32 cellular contexts compared by ENCODE assay signal in the genomic region with DNA sequence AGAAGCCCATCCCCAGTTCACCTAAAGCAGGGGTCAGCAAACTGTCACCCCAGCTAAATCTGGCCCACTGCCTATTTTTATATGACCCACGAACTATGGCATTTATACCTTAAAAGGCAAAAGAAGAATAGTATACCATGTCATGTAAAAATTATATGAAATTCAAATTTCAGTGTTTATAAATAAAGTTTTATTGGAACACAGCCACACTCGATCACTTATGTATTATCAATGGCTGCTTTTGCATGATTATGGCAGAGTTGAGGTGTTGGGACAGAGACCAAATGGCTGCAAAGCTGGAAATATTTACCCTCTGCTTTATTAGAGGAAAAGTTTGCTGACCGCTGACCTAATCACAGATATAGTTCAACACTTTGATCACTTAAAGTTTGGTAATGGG.
"Had no signal": no experiment of that assay in that cellular context is flagged by ENCODE, and none has a peak within 500 bp of the region (broad histone marks: within the 10 kb centered on the region; RNA-seq: fewer than 3 reads in every experiment).

No MANE protein-coding gene starts in this region.

- DNase-seq: activated effector memory CD4-positive, alpha-beta T cell treated with anti-CD3 and anti-CD28 coated beads, Interleukin-2, amount 50 U/mL, for 16 hours; activated effector memory CD4-positive, alpha-beta T cell treated with Interleukin-2 at 50 U/mL for 16 hours; activated gamma-delta T cell; activated gamma-delta T cell treated with Interleukin-2 at 50 U/mL for 16 hours; activated naive CD4-positive, alpha-beta T cell; activated naive CD4-positive, alpha-beta T cell treated with anti-CD3 and anti-CD28 coated beads for 36 hours; activated naive CD4-positive, alpha-beta T cell treated with anti-CD3 and anti-CD28 coated beads, Interleukin-2, amount 10 ng/mL, durations not matched to agents 7 days and 5 days; activated naive CD4-positive, alpha-beta T cell treated with anti-CD3 and anti-CD28 coated beads, Interleukin-2, amount 50 U/mL, for 16 hours; activated naive CD4-positive, alpha-beta T cell treated with Interleukin-2 at 50 U/mL for 16 hours; activated naive CD8-positive, alpha-beta T cell treated with anti-CD3 and anti-CD28 coated beads for 36 hours; activated naive CD8-positive, alpha-beta T cell treated with anti-CD3 and anti-CD28 coated beads, Interleukin-2, amount 10 ng/mL, durations not matched to agents 7 days and 5 days; activated naive CD8-positive, alpha-beta T cell treated with anti-CD3 and anti-CD28 coated beads, Interleukin-2, amount 50 U/mL, for 24 hours; activated T-cell treated with anti-CD3 and anti-CD28 coated beads, Interleukin-2, amount 50 U/mL, for 4 hours; activated T-cell treated with anti-CD3 and anti-CD28 coated beads, Interleukin-2, amount 50 U/mL, for 48 hours; activated T-cell treated with anti-CD3 and anti-CD28 coated beads, Interleukin-2, amount 50 U/mL, for 72 hours; adrenal gland; amniotic stem cell; amygdala; anterior cingulate cortex; aorta; body of pancreas; brain microvascular endothelial cell; caudate nucleus; central memory CD4-positive, alpha-beta T cell; cerebellar nuclear complex had no signal

- FAIRE-seq: astrocyte, bronchial epithelial cell had no signal

- H3K4me1 ChIP-seq: adrenal gland, ascending aorta, body of pancreas, breast epithelium had no signal

- H3K9me3 ChIP-seq: adrenal gland, ascending aorta, breast epithelium had no signal

- ATAC-seq: activated naive CD4-positive, alpha-beta T cell treated with anti-CD3 and anti-CD28 coated beads, Interleukin-2, amount 50 U/mL, for 72 hours; activated naive CD8-positive, alpha-beta T cell treated with anti-CD3 and anti-CD28 coated beads, Interleukin-2, amount 50 U/mL, for 24 hours; activated T-cell treated with anti-CD3 and anti-CD28 coated beads, Interleukin-2, amount 50 U/mL, for 4 hours; activated T-cell treated with anti-CD3 and anti-CD28 coated beads, Interleukin-2, amount 50 U/mL, for 72 hours; activated T-helper 17 cell treated with anti-CD3 and anti-CD28 coated beads, Interleukin-2, amount 50 U/mL, for 72 hours; body of pancreas had no signal

- H3K27me3 ChIP-seq: adrenal gland, ascending aorta, body of pancreas, brain microvascular endothelial cell, breast epithelium, cardiac muscle cell had no signal

- H3K27ac ChIP-seq: adrenal gland, ascending aorta, body of pancreas, brain microvascular endothelial cell, breast epithelium, cardiac muscle cell had no signal

- H3K36me3 ChIP-seq: adrenal gland, ascending aorta, brain microvascular endothelial cell, breast epithelium, cardiac muscle cell had no signal

- H3K4me3 ChIP-seq: adrenal gland, ascending aorta, body of pancreas, breast epithelium, cardiac muscle cell had no signal
